Comparison of ENCODE assay signal across 23 cellular contexts in genomic region chr10:105727131-105727530, GRCh38.
DNase-seq lines count a peak whose midpoint lies in the region; ATAC-seq and TF ChIP-seq lines count a peak whose summit lies in the region.
"Had no signal": no experiment of that assay in that cellular context is flagged by ENCODE, and none has a peak within 500 bp of the region (broad histone marks: within the 10 kb centered on the region; RNA-seq: fewer than 3 reads in every experiment).

No MANE protein-coding gene starts in this region.

- H3K9me3 ChIP-seq in hepatocyte (ENCODE audit: low read depth) (no peaks in the 10 kb centered on the region), MM.1S (replicated peaks; ENCODE audit: insufficient read depth, low read length) (no peaks in the 10 kb centered on the region)
- H3K9me3 ChIP-seq: BLaER1 had no signal

- no peak overlapping the region for H3K56ac ChIP-seq in mesendoderm (ENCODE audit: low read length)

- H3K36me3 Mint-ChIP-seq in GM23338 (ENCODE audit: low read depth), result peaks cover 10% of the 10 kb centered on the region; the same call in 1 of the 3 replicates
- H3K36me3 Mint-ChIP-seq: CD14-positive monocyte; CD8-positive, alpha-beta T cell; IgD-negative memory B cell had no signal

- H4K5ac ChIP-seq in mesendoderm (ENCODE audit: low read length), result no peak overlapping the region

- H3K18ac ChIP-seq in mesendoderm (ENCODE audit: low read length), result peak overlapping the region; percentile 94

- no peaks in the 10 kb centered on the region for H4K20me1 ChIP-seq in GM23338 (replicated peaks; ENCODE audit: insufficient read depth)
- H4K20me1 ChIP-seq in hepatocyte (ENCODE audit: insufficient read depth, poor library complexity, severe bottlenecking), result no peaks in the 10 kb centered on the region
- H4K20me1 ChIP-seq in MM.1S (ENCODE audit: insufficient read depth, low read length), result no peaks in the 10 kb centered on the region
- H4K20me1 ChIP-seq: BLaER1 had no signal

- 52% methylated on average over 2 of the region's 2 CpGs for WGBS in hepatocyte (ENCODE audit: low lambda C conversion rate, missing lambda C conversion rate)
- no CpG with 5 or more reads among the region's 2 CpGs for WGBS in mesendoderm (ENCODE audit: extremely low coverage, insufficient coverage, low lambda C conversion rate)

- peak overlapping the region; percentile 16 for H3K4ac ChIP-seq in mesendoderm (ENCODE audit: low read depth, low read length)

- no peak overlapping the region for H3K4me3 Mint-ChIP-seq in GM23338
- H3K4me3 Mint-ChIP-seq: CD14-positive monocyte; CD8-positive, alpha-beta T cell; HFFc6; IgD-negative memory B cell had no signal

- H3K27ac Mint-ChIP-seq in GM23338, result no peak overlapping the region; the same call in 1 of the 2 replicates
- H3K27ac Mint-ChIP-seq: CD14-positive monocyte; CD8-positive, alpha-beta T cell; HFFc6; IgD-negative memory B cell had no signal

- peaks cover 21% of the 10 kb centered on the region for H3K4me1 Mint-ChIP-seq in GM23338
- H3K4me1 Mint-ChIP-seq: CD14-positive monocyte, IgD-negative memory B cell had no signal

- peaks cover 4% of the 10 kb centered on the region for H3K27me3 Mint-ChIP-seq in GM23338 (ENCODE audit: insufficient read depth, low read depth, poor library complexity)
- H3K27me3 Mint-ChIP-seq: IgD-negative memory B cell had no signal

- H3K27me3 ChIP-seq in GM23338 (ENCODE audit: insufficient read depth) (no peaks in the 10 kb centered on the region), hepatocyte (no peaks in the 10 kb centered on the region), mesendoderm (ENCODE audit: insufficient read depth, low read length, poor library complexity) (no peaks in the 10 kb centered on the region), MM.1S (replicated peaks; ENCODE audit: insufficient read depth, low read length) (no peaks in the 10 kb centered on the region)
- H3K27me3 ChIP-seq: BLaER1 had no signal

- peaks cover 12% of the 10 kb centered on the region for H3K9me3 Mint-ChIP-seq in GM23338

- no peaks in the 10 kb centered on the region for H3F3A ChIP-seq in GM23338 (replicated peaks; ENCODE audit: low read depth)
- H3F3A ChIP-seq in MM.1S (ENCODE audit: insufficient read depth, low read length), result no peaks in the 10 kb centered on the region

- H2AFZ ChIP-seq in GM23338 (0 out of 2 replicates have a peak overlapping the region, but pooled peaks have one; percentile 53), hepatocyte (no peak overlapping the region), MM.1S (ENCODE audit: low read length) (no peak overlapping the region)

- H3K9ac ChIP-seq in mesendoderm (ENCODE audit: low read length), result no peak overlapping the region
- H3K9ac ChIP-seq in MM.1S (ENCODE audit: low read length), result no peak overlapping the region
- H3K9ac ChIP-seq: BLaER1 had no signal

- no peak overlapping the region for H3K23ac ChIP-seq in mesendoderm (ENCODE audit: low read length)

- ATAC-seq in GM23338 (no peak), HG02642 (IDR thresholded peaks at IDR 0.05; ENCODE audit: poor library complexity, unreplicated experiment) (no peak), GM21786 (IDR thresholded peaks at IDR 0.05; ENCODE audit: unreplicated experiment) (no peak)
- ATAC-seq: CD8-positive, alpha-beta T cell; HCT116 had no signal

- H2BK15ac ChIP-seq in mesendoderm (replicated peaks; ENCODE audit: low read depth), result no peak overlapping the region

- peak overlapping the region; percentile 56 for H4K8ac ChIP-seq in mesendoderm (ENCODE audit: low read depth, low read length)

- H2BK120ac ChIP-seq in mesendoderm (ENCODE audit: low read depth, low read length), result peak overlapping the region; percentile 94

- H3K79me2 ChIP-seq in GM23338 (replicated peaks; ENCODE audit: insufficient read depth) (no peaks in the 10 kb centered on the region), hepatocyte (no peaks in the 10 kb centered on the region), mesendoderm (ENCODE audit: control insufficient read depth, insufficient read depth, low read length) (no peaks in the 10 kb centered on the region), MM.1S (ENCODE audit: low read length) (no peaks in the 10 kb centered on the region)

- H3K27ac ChIP-seq in GM23338 (ENCODE audit: low read depth), result peak overlapping the region; percentile 61
- H3K27ac ChIP-seq in hepatocyte, result peak overlapping the region; percentile 56
- H3K27ac ChIP-seq in mesendoderm (ENCODE audit: low read depth, low read length), result peak overlapping the region; percentile 75
- H3K27ac ChIP-seq in MM.1S (ENCODE audit: low read length), result no peak overlapping the region
- H3K27ac ChIP-seq: BLaER1 had no signal

- H3K79me1 ChIP-seq in mesendoderm (ENCODE audit: low read length), result no peaks in the 10 kb centered on the region

- no peak overlapping the region for H2BK5ac ChIP-seq in mesendoderm (ENCODE audit: low read length)

- H3K9me2 ChIP-seq in GM23338 (ENCODE audit: insufficient read depth), result 0 out of 2 replicates have a peak, but pooled peaks cover 6% of the 10 kb centered on the region
- H3K9me2 ChIP-seq in hepatocyte (replicated peaks; ENCODE audit: insufficient read depth), result no peaks in the 10 kb centered on the region
- H3K9me2 ChIP-seq in MM.1S (replicated peaks; ENCODE audit: insufficient read depth, low read length), result no peaks in the 10 kb centered on the region

- H3K4me2 ChIP-seq in GM23338 (peak overlapping the region; percentile 66), hepatocyte (no peak overlapping the region), mesendoderm (ENCODE audit: low read length) (no peak overlapping the region), MM.1S (ENCODE audit: low read depth, low read length) (no peak overlapping the region)
- H3K4me2 ChIP-seq: BLaER1 had no signal

- DNase-seq in GM23338 (ENCODE audit: low spot score) (peak; percentile 14), LoVo (ENCODE audit: low spot score) (peak; percentile 32), hepatocyte (ENCODE audit: low spot score) (no peak), mesendoderm (peak; percentile 73), MM.1S (no peak), CD1c-positive myeloid dendritic cell (ENCODE audit: extremely low spot score) (no peak)
- DNase-seq: 8988T; CD8-positive, alpha-beta T cell; COR-L47; DMS 273 treated with DMSO at 0.1 percent for 48 hours; DMS53; DND-41; EL; GOT3; H7; HFFc6; KBM-7 had no signal

- no peaks in the 10 kb centered on the region for H3K36me3 ChIP-seq in GM23338 (ENCODE audit: insufficient read depth)
- H3K36me3 ChIP-seq in hepatocyte (replicated peaks; ENCODE audit: insufficient read depth, low read depth), result no peaks in the 10 kb centered on the region
- H3K36me3 ChIP-seq in mesendoderm (ENCODE audit: control insufficient read depth, insufficient read depth, low read length), result no peaks in the 10 kb centered on the region
- no peaks in the 10 kb centered on the region for H3K36me3 ChIP-seq in MM.1S (replicated peaks; ENCODE audit: insufficient read depth, low read length)
- H3K36me3 ChIP-seq: BLaER1 had no signal

- H3K4me1 ChIP-seq in GM23338 (ENCODE audit: insufficient read depth) (peaks cover 13% of the 10 kb centered on the region), hepatocyte (ENCODE audit: insufficient read depth) (no peaks in the 10 kb centered on the region), mesendoderm (ENCODE audit: control insufficient read depth, low read depth, low read length) (peaks cover 5% of the 10 kb centered on the region), MM.1S (ENCODE audit: low read length) (no peaks in the 10 kb centered on the region)
- H3K4me1 ChIP-seq: BLaER1 had no signal

- no peak overlapping the region for H2AK5ac ChIP-seq in mesendoderm (ENCODE audit: low read length)

- H3K4me3 ChIP-seq in GM23338 (no peak overlapping the region), hepatocyte (no peak overlapping the region), mesendoderm (ENCODE audit: low read length) (no peak overlapping the region), MM.1S (ENCODE audit: low read length) (no peak overlapping the region)
- H3K4me3 ChIP-seq: BLaER1 had no signal

- TF ChIP-seq CTCF in GM23338 (conservative IDR thresholded peaks at IDR 0.05; ENCODE audit: low read depth in 2 of 2) (no peak), hepatocyte (IDR thresholded peaks at IDR 0.05; ENCODE audit: poor library complexity) (no peak), MM.1S (IDR thresholded peaks at IDR 0.05; ENCODE audit: low read length) (no peak)

Comparison
In these comparisons a context has a peak if more than half of its experiments do, and no peak if none do; other contexts are left out.
1. DNase-seq: peak in GM23338 (single experiment), LoVo (single experiment) and mesendoderm (single experiment); none in hepatocyte (single experiment), MM.1S (single experiment) and CD1c-positive myeloid dendritic cell (single experiment).